In genomic region chr16:26795184-26795583, GRCh38 we compare ENCODE assay signal across 1 cellular context.
TF ChIP-seq lines count a peak whose summit lies in the region.

No MANE protein-coding gene starts in this region.

TF ChIP-seq in HCT116, 20 proteins besides CTCF, POLR2A, EP300 and RAD21 (continued from another document):
- TF ChIP-seq REST (IDR thresholded peaks at IDR 0.05; ENCODE audit: low read depth) = no peak
- no peak for TF ChIP-seq ATF3 (IDR thresholded peaks at IDR 0.05)
- no peak for TF ChIP-seq ZNF274 (IDR thresholded peaks at IDR 0.05; ENCODE audit: low read depth, low read length)
- TF ChIP-seq EGR1 (IDR thresholded peaks at IDR 0.05; ENCODE audit: low read depth) = no peak
